ENCODE assay signal across 14 cellular contexts in genomic region chr17:75765981-75766380, GRCh38. TPM values are rescaled to one million over a fixed set of nuclear protein-coding genes. Genes with fewer than 3 reads are reported as not detected.
DNase-seq lines count a peak whose midpoint lies in the region; ATAC-seq and TF ChIP-seq lines count a peak whose summit lies in the region.
"Had no signal": no experiment of that assay in that cellular context is flagged by ENCODE, and none has a peak within 500 bp of the region (broad histone marks: within the 10 kb centered on the region; RNA-seq: fewer than 3 reads in every experiment).

No MANE protein-coding gene starts in this region.

- no peak for TF ChIP-seq POLR2A in breast epithelium (IDR thresholded peaks at IDR 0.05)
- TF ChIP-seq POLR2A in body of pancreas (IDR thresholded peaks at IDR 0.05) = no peak
- TF ChIP-seq POLR2A in upper lobe of left lung (IDR thresholded peaks at IDR 0.05) = no peak

- H3K27me3 ChIP-seq in breast epithelium = no peaks in the 10 kb centered on the region
- H3K27me3 ChIP-seq in body of pancreas = no peaks in the 10 kb centered on the region
- H3K27me3 ChIP-seq in naive thymus-derived CD4-positive, alpha-beta T cell (ENCODE audit: control insufficient read depth in 2 of 2, insufficient read depth in 2 of 2, low read length in 2 of 2) = no peaks in the 10 kb centered on the region
- H3K27me3 ChIP-seq in upper lobe of left lung = no peaks in the 10 kb centered on the region
- H3K27me3 ChIP-seq: adrenal gland, suprapubic skin had no signal

- H3K4me1 ChIP-seq in breast epithelium = peaks cover 7 to 10% of the 10 kb centered on the region in 2 donors
- peaks cover 41% of the 10 kb centered on the region for H3K4me1 ChIP-seq in body of pancreas
- H3K4me1 ChIP-seq in naive thymus-derived CD4-positive, alpha-beta T cell (ENCODE audit: control insufficient read depth in 2 of 2, insufficient read depth in 2 of 2, low read length in 2 of 2) = peaks cover 11% of the 10 kb centered on the region in 2 donors
- H3K4me1 ChIP-seq in upper lobe of left lung = peaks cover 17 to 38% (median 20%) of the 10 kb centered on the region in 4 donors

- DNase-seq in breast epithelium (ENCODE audit: low spot score in 2 of 2) = no peak
- no peak for DNase-seq in MCF 10A (ENCODE audit: unreplicated experiment)
- DNase-seq in body of pancreas = no peak
- DNase-seq in naive thymus-derived CD4-positive, alpha-beta T cell = no peak
- peak in 1 of 2 donors; percentile 80 for DNase-seq in upper lobe of left lung
- DNase-seq in 8988T = no peak
- DNase-seq in SW 1271 (lab: John Stamatoyannopoulos, UW) = no peak
- DNase-seq: activated CD8-positive, alpha-beta memory T cell treated with anti-CD3 and anti-CD28 coated beads, Interleukin-2, amount 50 U/mL, for 48 hours; adrenal gland; mesenchymal stem cell; stimulated activated CD4-positive, alpha-beta T cell treated with anti-CD3 and anti-CD28 coated beads, Interleukin-12 subunit alpha, Interleukin-12 subunit beta, amount 100 ng/mL, for 4 hours had no signal

- POLR2A ChIA-PET in MCF 10A (lab: Yijun Ruan, JAX) = interaction anchor here (0.6 to 8.0 kb wide), 10 partner anchors 11 to 139 kb away, joined by 3 to 153 read pairs (median 4); partner anchors contain the start of genes MRPL38, TRIM47, UNK and WBP2
- POLR2A ChIA-PET in naive thymus-derived CD4-positive, alpha-beta T cell (lab: Charles Lee) = interaction anchor here (0.6 to 13.2 kb wide), 8 partner anchors 11 to 656 kb away, joined by 3 to 244 read pairs (median 8); partner anchors contain the start of genes UNK and WBP2

- intact Hi-C loops in breast epithelium (cut with DNase I; ENCODE audit: low total_unique reads) (no loop called here), MCF 10A (cut with micrococcal nuclease) (no loop called here), body of pancreas (cut with DNase I) (no loop called here)
- intact Hi-C loops in naive thymus-derived CD4-positive, alpha-beta T cell (cut with micrococcal nuclease) = loop anchor here (1.0 to 2.0 kb wide), 5 partner anchors 13 to 130 kb away; partner anchors contain the start of genes TRIM65 (in 1 of the 2) and UNK (in 1 of the 2)

- H3K4me3 ChIP-seq in breast epithelium (no peak overlapping the region), body of pancreas (no peak overlapping the region), upper lobe of left lung (no peak overlapping the region)
- no peak overlapping the region for H3K4me3 ChIP-seq in naive thymus-derived CD4-positive, alpha-beta T cell (ENCODE audit: low read length)

- 81 to 89% methylated on average over 3 to 4 of the region's 4 CpGs for WGBS in body of pancreas, 2 donors
- 61 to 100% methylated on average over 2 to 4 of the region's 4 CpGs for WGBS in upper lobe of left lung, 2 donors

- H3K4me3 Mint-ChIP-seq in MCF 10A (ENCODE audit: unreplicated experiment) = no peak overlapping the region
- H3K4me3 Mint-ChIP-seq in naive thymus-derived CD4-positive, alpha-beta T cell = peak overlapping the region in 9 of 10 donors; percentile 11 to 77 (median 39)

- H3K27me3 Mint-ChIP-seq in MCF 10A (ENCODE audit: insufficient read depth, unreplicated experiment) = no peaks in the 10 kb centered on the region
- no peaks in the 10 kb centered on the region for H3K27me3 Mint-ChIP-seq in naive thymus-derived CD4-positive, alpha-beta T cell

- no peak for ATAC-seq in body of pancreas
- ATAC-seq in naive thymus-derived CD4-positive, alpha-beta T cell = no peak
- no peak for ATAC-seq in upper lobe of left lung (ENCODE audit: low FRiP score in 2 of 2)
- no peak for ATAC-seq in HG02588 (IDR thresholded peaks at IDR 0.05; ENCODE audit: unreplicated experiment)

- no TSS peak for BruUV-seq in MCF 10A (replicated peaks; lab: Mats Ljungman, UMichigan)

- no peaks in the 10 kb centered on the region for H3K9me3 Mint-ChIP-seq in MCF 10A (ENCODE audit: unreplicated experiment)
- no peaks in the 10 kb centered on the region for H3K9me3 Mint-ChIP-seq in naive thymus-derived CD4-positive, alpha-beta T cell

- no peak for TF ChIP-seq CTCF in breast epithelium (IDR thresholded peaks at IDR 0.05)
- no peak for TF ChIP-seq CTCF in MCF 10A (IDR thresholded peaks at IDR 0.05; ENCODE audit: unreplicated experiment)
- no peak for TF ChIP-seq CTCF in body of pancreas (IDR thresholded peaks at IDR 0.05)
- no peak for TF ChIP-seq CTCF in upper lobe of left lung (IDR thresholded peaks at IDR 0.05)

- CTCF ChIA-PET in MCF 10A (lab: Yijun Ruan, JAX) = interaction anchor here (0.6 to 2.2 kb wide), 8 partner anchors 8 to 497 kb away, joined by 3 to 9 read pairs (median 3); no protein-coding TSS in a partner anchor
- CTCF ChIA-PET in naive thymus-derived CD4-positive, alpha-beta T cell (lab: Charles Lee) = interaction anchor here (0.7 to 3.1 kb wide), 12 partner anchors 11 to 133 kb away, joined by 3 to 14 read pairs (median 8); partner anchors contain the start of genes SMIM5, TRIM65 and UNK

- peaks cover 20% of the 10 kb centered on the region for H3K36me3 Mint-ChIP-seq in MCF 10A (ENCODE audit: insufficient read depth, unreplicated experiment)
- no peaks in the 10 kb centered on the region for H3K36me3 Mint-ChIP-seq in naive thymus-derived CD4-positive, alpha-beta T cell

- H3K27ac ChIP-seq in breast epithelium (peak overlapping the region; percentile 72 to 92), body of pancreas (peak overlapping the region in 3 of 4 donors; percentile 67 to 89 (median 82)), upper lobe of left lung (peak overlapping the region; percentile 83 to 92 (median 88))
- no peak overlapping the region for H3K27ac ChIP-seq in naive thymus-derived CD4-positive, alpha-beta T cell (ENCODE audit: low read depth, low read length)
- H3K27ac ChIP-seq: SK-N-MC had no signal

- H3K27ac Mint-ChIP-seq in MCF 10A (ENCODE audit: low read depth, unreplicated experiment) = no peak overlapping the region
- H3K27ac Mint-ChIP-seq in naive thymus-derived CD4-positive, alpha-beta T cell = peak overlapping the region in 6 of 9 donors; percentile 61 to 86 (median 68)

- H3K9me3 ChIP-seq in breast epithelium = no peaks in the 10 kb centered on the region
- no peaks in the 10 kb centered on the region for H3K9me3 ChIP-seq in body of pancreas
- H3K9me3 ChIP-seq in naive thymus-derived CD4-positive, alpha-beta T cell (ENCODE audit: control insufficient read depth in 2 of 3, low read length in 3 of 3) = no peaks in the 10 kb centered on the region
- no peaks in the 10 kb centered on the region for H3K9me3 ChIP-seq in upper lobe of left lung
- H3K9me3 ChIP-seq: adrenal gland, suprapubic skin had no signal

- H3K36me3 ChIP-seq in breast epithelium (no peaks in the 10 kb centered on the region), body of pancreas (replicated peaks in 1 of 2; ENCODE audit: insufficient read depth in 1 of 2, low read depth in 2 of 2) (no peaks in the 10 kb centered on the region), upper lobe of left lung (peaks cover 0 to 10% (median 4%) of the 10 kb centered on the region in 4 donors)
- no peaks in the 10 kb centered on the region for H3K36me3 ChIP-seq in naive thymus-derived CD4-positive, alpha-beta T cell (ENCODE audit: control insufficient read depth in 2 of 3, insufficient read depth in 3 of 3, low read length in 3 of 3)
- H3K36me3 ChIP-seq: adrenal gland, suprapubic skin had no signal

- no peak for TF ChIP-seq EP300 in upper lobe of left lung (IDR thresholded peaks at IDR 0.05)

- H3K4me1 Mint-ChIP-seq in MCF 10A (ENCODE audit: insufficient read depth, unreplicated experiment) = peaks cover 15% of the 10 kb centered on the region
- peaks cover 0 to 21% (median 10%) of the 10 kb centered on the region in 7 donors for H3K4me1 Mint-ChIP-seq in naive thymus-derived CD4-positive, alpha-beta T cell

RNA-seq across cellular contexts. Expression of gene GALK1, which starts 1.0 kb away (rescaled TPM):
- total RNA-seq in breast epithelium = 10 to 100 TPM; 21.9 to 32.1 (median 24.9) TPM
- 8.7 and 9.8 TPM in 2 replicates for total RNA-seq in MCF 10A (2022)
- total RNA-seq in body of pancreas = 10 to 100 TPM; 27.4 to 27.5 TPM
- 10 to 100 TPM in 4 of 5 experiments, 1 to 10 TPM in 1; 9.9 to 42.9 (median 22.1) TPM for total RNA-seq in naive thymus-derived CD4-positive, alpha-beta T cell
- 10 to 100 TPM; 12.8 to 18.9 TPM for polyA plus RNA-seq in naive thymus-derived CD4-positive, alpha-beta T cell
- 10 to 100 TPM; 18.9 to 65.7 (median 40.6) TPM for total RNA-seq in upper lobe of left lung

RNA-seq across cellular contexts. Expression of gene UNK, which starts 18.6 kb away (rescaled TPM):
- total RNA-seq in breast epithelium = 10 to 100 TPM; 18.7 to 43.3 (median 28.5) TPM
- 12.3 and 16.0 TPM in 2 replicates for total RNA-seq in MCF 10A (2022)
- 10 to 100 TPM; 18.4 to 59.7 TPM for total RNA-seq in body of pancreas
- 10 to 100 TPM; 32.0 to 49.8 (median 41.0) TPM for total RNA-seq in naive thymus-derived CD4-positive, alpha-beta T cell
- polyA plus RNA-seq in naive thymus-derived CD4-positive, alpha-beta T cell = 10 to 100 TPM; 21.5 to 22.1 TPM
- total RNA-seq in upper lobe of left lung = 10 to 100 TPM; 22.4 to 97.4 (median 31.4) TPM

RNA-seq across cellular contexts. Expression of gene ITGB4, which starts 44.7 kb away (rescaled TPM):
- 100 to 1,000 TPM in 1 of 3 donors, 10 to 100 TPM in 1, 1 to 10 TPM in 1; 9.8 to 125 (median 67.2) TPM for total RNA-seq in breast epithelium
- total RNA-seq in MCF 10A (2022) = 727 and 1,054 TPM in 2 replicates
- 10 to 100 TPM; 25.1 to 33.7 TPM for total RNA-seq in body of pancreas
- total RNA-seq in naive thymus-derived CD4-positive, alpha-beta T cell = 1 to 10 TPM in 3 of 5 experiments, under 1 TPM in 2; 0.49 to 1.8 (median 1.2) TPM
- polyA plus RNA-seq in naive thymus-derived CD4-positive, alpha-beta T cell = under 1 TPM; 0.09 to 0.35 TPM
- total RNA-seq in upper lobe of left lung = 10 to 100 TPM; 16.8 to 75.2 (median 41.2) TPM

Comparison
In these comparisons a context has a peak if more than half of its experiments do, and no peak if none do; other contexts are left out.
1. intact Hi-C loops: an anchor here in naive thymus-derived CD4-positive, alpha-beta T cell (1.0 to 2.0 kb wide); none called in breast epithelium, MCF 10A and body of pancreas.